1 cellular context compared by ENCODE assay signal in the genomic region with DNA sequence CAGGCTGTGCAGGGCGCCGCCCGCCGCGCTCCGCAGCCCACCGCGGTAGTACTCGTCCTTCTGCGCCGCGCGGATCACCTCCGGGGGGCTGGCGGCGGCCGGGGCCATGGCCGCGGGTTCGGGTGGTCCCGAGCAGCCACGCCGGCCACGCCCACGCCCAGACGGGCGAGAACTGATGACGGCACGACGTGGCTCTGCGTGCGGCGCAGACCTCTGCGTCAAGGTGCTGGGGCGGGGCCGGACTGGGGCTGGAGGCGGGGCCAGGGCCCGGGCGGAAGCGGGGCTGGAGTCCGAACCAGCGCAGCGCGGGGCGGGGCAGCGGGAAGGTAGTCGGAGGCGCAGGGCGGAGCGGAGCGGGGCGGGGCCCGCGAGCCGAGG.
TF ChIP-seq lines count a peak whose summit lies in the region.

A gene (minus strand): TSS at position 170 of the 378 bp plus-strand sequence. CDS start 62 bp downstream, at position 108.

TF ChIP-seq in WTC11, 78 proteins besides CTCF, POLR2A, EP300 and RAD21 (continued from another document):
- TF ChIP-seq, protein P1, sequence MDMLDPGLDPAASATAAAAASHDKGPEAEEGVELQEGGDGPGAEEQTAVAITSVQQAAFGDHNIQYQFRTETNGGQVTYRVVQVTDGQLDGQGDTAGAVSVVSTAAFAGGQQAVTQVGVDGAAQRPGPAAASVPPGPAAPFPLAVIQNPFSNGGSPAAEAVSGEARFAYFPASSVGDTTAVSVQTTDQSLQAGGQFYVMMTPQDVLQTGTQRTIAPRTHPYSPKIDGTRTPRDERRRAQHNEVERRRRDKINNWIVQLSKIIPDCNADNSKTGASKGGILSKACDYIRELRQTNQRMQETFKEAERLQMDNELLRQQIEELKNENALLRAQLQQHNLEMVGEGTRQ (CRISPR knock-in tag; IDR thresholded peaks at IDR 0.05), result peak; percentile 34; the same call in 1 of the 2 replicates
- TF ChIP-seq JAZF1 (CRISPR knock-in tag; IDR thresholded peaks at IDR 0.05) (no peak), ESRRA (CRISPR knock-in tag; IDR thresholded peaks at IDR 0.05; ENCODE audit: borderline replicate concordance) (0 out of 2 replicates have a peak, but pooled peaks have one; percentile 77), ATF1 (CRISPR knock-in tag; IDR thresholded peaks at IDR 0.05) (peak; percentile 65; the same call in 1 of the 2 replicates), FOXK1 (CRISPR knock-in tag; IDR thresholded peaks at IDR 0.05) (peak; percentile 65), CREB1 (CRISPR knock-in tag; IDR thresholded peaks at IDR 0.05) (peak; percentile 86), SP1 (CRISPR knock-in tag; conservative IDR thresholded peaks at IDR 0.05) (peak; percentile 100), CBFB (CRISPR knock-in tag; IDR thresholded peaks at IDR 0.05; ENCODE audit: low read depth) (0 out of 2 replicates have a peak, but pooled peaks have one; percentile 73), GTF2I (CRISPR knock-in tag; conservative IDR thresholded peaks at IDR 0.05) (no peak), ZBTB21 (CRISPR knock-in tag; IDR thresholded peaks at IDR 0.05; ENCODE audit: borderline replicate concordance) (0 out of 2 replicates have a peak, but pooled peaks have one; percentile 5)
- TF ChIP-seq, protein P2, sequence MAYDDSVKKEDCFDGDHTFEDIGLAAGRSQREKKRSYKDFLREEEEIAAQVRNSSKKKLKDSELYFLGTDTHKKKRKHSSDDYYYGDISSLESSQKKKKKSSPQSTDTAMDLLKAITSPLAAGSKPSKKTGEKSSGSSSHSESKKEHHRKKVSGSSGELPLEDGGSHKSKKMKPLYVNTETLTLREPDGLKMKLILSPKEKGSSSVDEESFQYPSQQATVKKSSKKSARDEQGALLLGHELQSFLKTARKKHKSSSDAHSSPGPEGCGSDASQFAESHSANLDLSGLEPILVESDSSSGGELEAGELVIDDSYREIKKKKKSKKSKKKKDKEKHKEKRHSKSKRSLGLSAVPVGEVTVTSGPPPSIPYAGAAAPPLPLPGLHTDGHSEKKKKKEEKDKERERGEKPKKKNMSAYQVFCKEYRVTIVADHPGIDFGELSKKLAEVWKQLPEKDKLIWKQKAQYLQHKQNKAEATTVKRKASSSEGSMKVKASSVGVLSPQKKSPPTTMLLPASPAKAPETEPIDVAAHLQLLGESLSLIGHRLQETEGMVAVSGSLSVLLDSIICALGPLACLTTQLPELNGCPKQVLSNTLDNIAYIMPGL (CRISPR knock-in tag; IDR thresholded peaks at IDR 0.05), result peak; percentile 44; the same call in 1 of the 2 replicates
- TF ChIP-seq, protein P3, sequence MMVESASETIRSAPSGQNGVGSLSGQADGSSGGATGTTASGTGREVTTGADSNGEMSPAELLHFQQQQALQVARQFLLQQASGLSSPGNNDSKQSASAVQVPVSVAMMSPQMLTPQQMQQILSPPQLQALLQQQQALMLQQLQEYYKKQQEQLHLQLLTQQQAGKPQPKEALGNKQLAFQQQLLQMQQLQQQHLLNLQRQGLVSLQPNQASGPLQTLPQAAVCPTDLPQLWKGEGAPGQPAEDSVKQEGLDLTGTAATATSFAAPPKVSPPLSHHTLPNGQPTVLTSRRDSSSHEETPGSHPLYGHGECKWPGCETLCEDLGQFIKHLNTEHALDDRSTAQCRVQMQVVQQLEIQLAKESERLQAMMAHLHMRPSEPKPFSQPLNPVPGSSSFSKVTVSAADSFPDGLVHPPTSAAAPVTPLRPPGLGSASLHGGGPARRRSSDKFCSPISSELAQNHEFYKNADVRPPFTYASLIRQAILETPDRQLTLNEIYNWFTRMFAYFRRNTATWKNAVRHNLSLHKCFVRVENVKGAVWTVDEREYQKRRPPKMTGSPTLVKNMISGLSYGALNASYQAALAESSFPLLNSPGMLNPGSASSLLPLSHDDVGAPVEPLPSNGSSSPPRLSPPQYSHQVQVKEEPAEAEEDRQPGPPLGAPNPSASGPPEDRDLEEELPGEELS (CRISPR knock-in tag; IDR thresholded peaks at IDR 0.05), result peak; percentile 11; the same call in 1 of the 2 replicates
